1 cellular context compared by ENCODE assay signal in the genomic region with DNA sequence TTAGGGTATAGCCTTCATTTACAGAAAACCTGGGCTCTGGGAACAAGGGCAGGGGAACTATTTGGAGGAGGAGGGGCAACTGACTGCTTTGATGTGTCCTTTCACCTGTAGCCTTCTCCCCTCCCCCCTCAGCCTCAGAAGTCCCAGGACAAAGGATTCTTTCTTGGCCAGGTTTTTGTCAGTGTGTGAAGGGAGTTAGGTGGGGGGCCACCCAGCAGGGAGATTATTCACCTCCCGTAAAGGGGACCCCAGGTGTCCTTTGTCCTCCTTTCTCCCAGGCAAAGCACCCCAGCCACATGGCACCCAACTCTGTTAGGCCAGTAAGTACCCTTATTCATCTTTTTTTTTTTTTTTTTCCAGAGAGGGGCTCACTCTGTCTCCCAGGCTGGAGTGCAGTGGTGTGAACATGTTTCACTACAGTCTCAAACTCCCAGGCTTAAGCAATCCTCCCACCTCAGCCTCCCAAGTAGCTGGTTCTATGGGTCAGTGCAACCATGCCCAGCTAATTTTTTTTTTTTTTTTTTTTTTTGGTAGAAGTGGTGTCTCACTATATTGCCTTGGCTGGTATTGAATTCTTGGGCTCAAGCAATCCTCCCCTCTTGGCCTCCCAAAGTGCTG.
TF ChIP-seq lines count a peak whose summit lies in the region.

No MANE protein-coding gene starts in this region.

TF ChIP-seq in K562, 482 proteins besides CTCF, POLR2A, EP300 and RAD21 (continued from another document):
- TF ChIP-seq HNRNPLL (IDR thresholded peaks at IDR 0.05; ENCODE audit: low read depth, low read length, poor library complexity, severe bottlenecking) = no peak
- TF ChIP-seq HNRNPK (IDR thresholded peaks at IDR 0.05; ENCODE audit: low read depth, low read length, poor library complexity, severe bottlenecking) = no peak
- no peak for TF ChIP-seq ZNF175 (CRISPR knock-in tag; IDR thresholded peaks at IDR 0.05; ENCODE audit: low read depth)
